Comparison of ENCODE assay signal across 10 cellular contexts in the genomic region with DNA sequence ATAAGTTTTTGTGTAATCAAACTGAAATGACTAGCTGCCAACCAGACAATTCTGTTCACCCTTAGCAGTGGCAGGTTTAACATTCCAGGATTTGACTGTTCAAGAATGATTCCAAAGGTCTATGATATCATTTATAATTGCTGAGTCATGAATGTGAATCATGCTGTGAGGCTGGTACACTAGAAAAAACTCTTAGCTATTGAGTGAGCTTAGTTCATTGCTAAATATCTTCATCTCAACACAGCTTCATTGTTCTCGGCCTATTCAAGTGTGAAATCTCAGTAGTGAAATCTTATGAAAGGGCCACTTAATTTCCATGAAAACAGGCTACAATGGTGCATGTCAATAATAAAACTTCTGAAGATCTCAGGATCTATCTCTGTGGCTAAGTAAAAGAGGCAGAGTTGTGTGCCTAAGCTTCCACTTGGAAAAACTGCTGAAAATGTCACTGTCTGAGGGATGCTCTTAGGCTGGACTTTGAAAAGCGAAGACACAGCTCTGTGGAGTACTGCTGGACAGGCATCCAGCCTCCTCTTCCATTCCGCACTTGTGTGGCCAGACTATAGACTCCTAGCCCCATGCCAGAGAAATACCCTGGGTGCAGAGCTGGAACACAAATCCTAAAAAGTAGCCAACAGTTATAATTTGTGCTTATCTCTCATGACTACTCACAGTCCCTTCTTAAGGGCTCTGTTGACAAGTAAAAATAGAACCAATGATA. TPM values are rescaled to one million over a fixed set of nuclear protein-coding genes. Genes with fewer than 3 reads are reported as not detected.
DNase-seq lines count a peak whose midpoint lies in the region; ATAC-seq and TF ChIP-seq lines count a peak whose summit lies in the region.
"Had no signal": no experiment of that assay in that cellular context is flagged by ENCODE, and none has a peak within 500 bp of the region (broad histone marks: within the 10 kb centered on the region; RNA-seq: fewer than 3 reads in every experiment).

No MANE protein-coding gene starts in this region.

- TF ChIP-seq RAD21 in Ishikawa (IDR thresholded peaks at IDR 0.05; ENCODE audit: low read depth) (no peak), liver (IDR thresholded peaks at IDR 0.05) (peak in 1 of 2 donors; percentile 19)

- no peak for TF ChIP-seq POLR2A in suprapubic skin (IDR thresholded peaks at IDR 0.05)

- DNase-seq in AG04449 (ENCODE audit: low read depth, low spot score) (peak; percentile 59), choroid plexus epithelial cell (ENCODE audit: low read depth) (peak; percentile 78), GOT3 (lab: John Stamatoyannopoulos, UW) (no peak), suprapubic skin (ENCODE audit: low spot score in 2 of 2) (no peak), mesenteric fat pad (ENCODE audit: low spot score) (no peak)
- DNase-seq: H7, NCI-H146 had no signal

- POLR2A ChIA-PET in AG04449 (lab: Yijun Ruan, JAX): interaction anchor here (0.5 to 1.2 kb wide), 7 partner anchors 12 to 1368 kb away, joined by 3 to 7 read pairs (median 3); partner anchors contain the start of genes AQP11 and CLNS1A

- H3K9me3 ChIP-seq in liver (ENCODE audit: control insufficient read depth in 4 of 4, low read length in 3 of 4) (no peaks in the 10 kb centered on the region), suprapubic skin (no peaks in the 10 kb centered on the region)

- TF ChIP-seq EP300 in Ishikawa (IDR thresholded peaks at IDR 0.05; ENCODE audit: borderline replicate concordance) (peak; percentile 65; the same call in 1 of the 2 replicates), suprapubic skin (IDR thresholded peaks at IDR 0.05) (no peak)

- WGBS in liver: 89% methylated on average over 3 of the region's 3 CpGs
- 91% methylated on average over 3 of the region's 3 CpGs for WGBS in suprapubic skin

- H3K4me1 ChIP-seq in liver (ENCODE audit: control insufficient read depth in 4 of 4, insufficient read depth in 4 of 4, low read length in 3 of 4) (peaks cover 0 to 14% (median 6%) of the 10 kb centered on the region in 4 donors), suprapubic skin (no peaks in the 10 kb centered on the region)

- CTCF ChIA-PET in AG04449 (lab: Yijun Ruan, JAX): interaction anchor here (1.0 to 3.9 kb wide), 8 partner anchors 9 to 557 kb away, joined by 3 to 26 read pairs (median 4); partner anchors contain the start of gene MYO7A

- H3K9ac ChIP-seq in liver (ENCODE audit: low read depth in 1 of 2, low read length in 2 of 2): no peak overlapping the region

- TF ChIP-seq CTCF in AG04449 (IDR thresholded peaks at IDR 0.05; ENCODE audit: insufficient read depth, low read length, missing control alignments) (no peak), choroid plexus epithelial cell (conservative IDR thresholded peaks at IDR 0.05; ENCODE audit: low read depth, low read length) (no peak), liver (IDR thresholded peaks at IDR 0.05; ENCODE audit: low read depth, low read length, missing input control) (no peak), suprapubic skin (IDR thresholded peaks at IDR 0.05) (no peak)

- H3K36me3 ChIP-seq in liver (ENCODE audit: control insufficient read depth in 4 of 4, insufficient read depth in 3 of 4, low read depth in 1 of 4, low read length in 3 of 4): peaks cover 2 to 10% (median 5%) of the 10 kb centered on the region in 4 donors
- H3K36me3 ChIP-seq in suprapubic skin: peaks cover 13% of the 10 kb centered on the region

- H3K27ac ChIP-seq in liver (ENCODE audit: low read depth in 1 of 2, low read length in 2 of 2) (peak overlapping the region in 1 of 2 donors; percentile 50), suprapubic skin (no peak overlapping the region)

- H3K4me3 ChIP-seq in AG04449 (ENCODE audit: low read depth, low read length) (no peak overlapping the region), choroid plexus epithelial cell (ENCODE audit: low read depth, low read length) (no peak overlapping the region), liver (ENCODE audit: low read depth in 1 of 3, low read length in 3 of 3) (no peak overlapping the region), suprapubic skin (no peak overlapping the region)

- ATAC-seq in HG02840 (IDR thresholded peaks at IDR 0.05; ENCODE audit: low FRiP score, unreplicated experiment): no peak

- H3K27me3 ChIP-seq in liver (ENCODE audit: control insufficient read depth in 4 of 4, insufficient read depth in 4 of 4, low read length in 3 of 4) (no peaks in the 10 kb centered on the region), suprapubic skin (no peaks in the 10 kb centered on the region)

TF ChIP-seq in Ishikawa, 13 proteins besides CTCF, POLR2A, EP300 and RAD21 (continues in another document):
- TF ChIP-seq REST (IDR thresholded peaks at IDR 0.05; ENCODE audit: low read depth) (no peak), CREB1 (IDR thresholded peaks at IDR 0.05; ENCODE audit: low read depth) (no peak), NFIC (IDR thresholded peaks at IDR 0.05) (peak; percentile 28; the same call in 1 of the 2 replicates), TAF1 (IDR thresholded peaks at IDR 0.05; ENCODE audit: low read depth) (no peak), TEAD4 (IDR thresholded peaks at IDR 0.05) (peak; percentile 81), FOXM1 (IDR thresholded peaks at IDR 0.05; ENCODE audit: borderline replicate concordance, low read depth) (no peak), TCF12 (IDR thresholded peaks at IDR 0.05; ENCODE audit: low read depth) (peak; percentile 65)

TF ChIP-seq in liver, 16 proteins besides CTCF, POLR2A, EP300 and RAD21:
- no peak for TF ChIP-seq TAF1 (conservative IDR thresholded peaks at IDR 0.05)
- TF ChIP-seq REST (IDR thresholded peaks at IDR 0.05): no peak
- TF ChIP-seq GABPA (IDR thresholded peaks at IDR 0.05 in 1 of 2, conservative IDR thresholded peaks at IDR 0.05 in 1 of 2): no peak
- TF ChIP-seq EGR1 (IDR thresholded peaks at IDR 0.05; ENCODE audit: low read depth in 2 of 2): no peak
- TF ChIP-seq YY1 (IDR thresholded peaks at IDR 0.05): no peak
- peak; percentile 38 to 65 for TF ChIP-seq HNF4A (conservative IDR thresholded peaks at IDR 0.05)
- TF ChIP-seq ATF3 (IDR thresholded peaks at IDR 0.05): no peak
- TF ChIP-seq JUND (IDR thresholded peaks at IDR 0.05): peak in 1 of 2 donors; percentile 55
- peak in 1 of 2 donors; percentile 53 for TF ChIP-seq RXRA (IDR thresholded peaks at IDR 0.05)
- TF ChIP-seq NR2F2 (IDR thresholded peaks at IDR 0.05): no peak
- no peak for TF ChIP-seq MAX (IDR thresholded peaks at IDR 0.05)
- no peak for TF ChIP-seq ZBTB33 (IDR thresholded peaks at IDR 0.05)
- peak; percentile 23 for TF ChIP-seq FOXA2 (IDR thresholded peaks at IDR 0.05)
- TF ChIP-seq FOXA1 (IDR thresholded peaks at IDR 0.05): no peak
- TF ChIP-seq SP1 (IDR thresholded peaks at IDR 0.05): peak; percentile 23
- no peak for TF ChIP-seq HNF4G (IDR thresholded peaks at IDR 0.05)
TF ChIP-seq in liver: peak in this region for 5.

RNA-seq across cellular contexts. Expression of gene AQP11, which starts 12.8 kb away (rescaled TPM):
- total RNA-seq in liver (10 to 100 TPM in 1 of 2 donors, 1 to 10 TPM in 1; 9.7 to 16.6 TPM), suprapubic skin (under 1 TPM in 3 of 4 donors, not detected in 1; 0.55 to 0.76 (median 0.59) TPM), mesenteric fat pad (0.84 TPM)
- polyA plus RNA-seq in liver: 10 to 100 TPM in 1 of 2 donors, 1 to 10 TPM in 1; 4.7 to 15.2 TPM

RNA-seq across cellular contexts. Expression of gene CLNS1A, which starts 35.0 kb away (rescaled TPM):
- 10 to 100 TPM; 53.5 to 92.8 TPM for total RNA-seq in liver
- polyA plus RNA-seq in liver: 10 to 100 TPM; 40.4 to 87.5 TPM
- total RNA-seq in suprapubic skin: 10 to 100 TPM; 36.6 to 88.1 (median 69.2) TPM
- 64.2 TPM for total RNA-seq in mesenteric fat pad

Comparison
In these comparisons a context has a peak if more than half of its experiments do, and no peak if none do; other contexts are left out.
1. DNase-seq: peak in AG04449 (single experiment) and choroid plexus epithelial cell (single experiment); none in GOT3 (single experiment), suprapubic skin (0 of 2) and mesenteric fat pad (single experiment).